In the genomic region with DNA sequence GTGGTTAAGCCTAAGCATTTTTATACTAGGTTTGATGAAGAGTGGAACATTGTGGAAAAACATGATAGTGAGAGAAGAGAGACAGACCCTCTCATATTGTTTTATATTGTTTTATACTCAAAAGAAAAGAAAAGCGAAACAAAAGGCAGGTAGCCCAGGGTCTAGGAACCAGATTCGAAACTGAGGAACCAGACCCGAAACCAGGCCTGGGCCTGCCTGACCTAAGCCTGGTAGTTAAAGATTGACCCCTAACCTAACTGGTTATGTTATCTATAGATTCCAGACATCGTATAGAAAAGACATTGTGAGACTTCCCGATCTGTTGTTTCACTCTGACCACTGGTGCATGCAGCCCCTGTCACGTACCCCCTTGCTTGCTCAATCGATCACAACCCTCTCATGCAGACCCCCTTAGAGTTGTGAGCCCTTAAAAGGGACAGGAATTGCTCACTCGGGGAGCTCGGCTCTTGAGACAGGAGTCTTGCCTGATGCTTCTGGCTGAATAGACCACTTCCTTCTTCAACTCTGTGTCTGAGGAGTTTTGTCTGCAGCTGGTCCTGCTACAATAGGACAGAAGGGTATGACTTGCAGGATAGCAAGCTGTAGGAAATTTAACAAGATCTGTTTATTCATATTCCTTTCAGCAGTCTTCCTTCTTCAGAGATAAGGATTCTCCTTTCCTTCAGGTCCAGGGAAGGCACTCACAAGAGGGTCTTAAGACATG, we compare ENCODE assay signal across 1 cellular context.
TF ChIP-seq lines count a peak whose summit lies in the region.

No MANE protein-coding gene starts in this region.

TF ChIP-seq in GM23338, 12 proteins besides CTCF, POLR2A, EP300 and RAD21 (continued from another document):
- TF ChIP-seq, protein P1, sequence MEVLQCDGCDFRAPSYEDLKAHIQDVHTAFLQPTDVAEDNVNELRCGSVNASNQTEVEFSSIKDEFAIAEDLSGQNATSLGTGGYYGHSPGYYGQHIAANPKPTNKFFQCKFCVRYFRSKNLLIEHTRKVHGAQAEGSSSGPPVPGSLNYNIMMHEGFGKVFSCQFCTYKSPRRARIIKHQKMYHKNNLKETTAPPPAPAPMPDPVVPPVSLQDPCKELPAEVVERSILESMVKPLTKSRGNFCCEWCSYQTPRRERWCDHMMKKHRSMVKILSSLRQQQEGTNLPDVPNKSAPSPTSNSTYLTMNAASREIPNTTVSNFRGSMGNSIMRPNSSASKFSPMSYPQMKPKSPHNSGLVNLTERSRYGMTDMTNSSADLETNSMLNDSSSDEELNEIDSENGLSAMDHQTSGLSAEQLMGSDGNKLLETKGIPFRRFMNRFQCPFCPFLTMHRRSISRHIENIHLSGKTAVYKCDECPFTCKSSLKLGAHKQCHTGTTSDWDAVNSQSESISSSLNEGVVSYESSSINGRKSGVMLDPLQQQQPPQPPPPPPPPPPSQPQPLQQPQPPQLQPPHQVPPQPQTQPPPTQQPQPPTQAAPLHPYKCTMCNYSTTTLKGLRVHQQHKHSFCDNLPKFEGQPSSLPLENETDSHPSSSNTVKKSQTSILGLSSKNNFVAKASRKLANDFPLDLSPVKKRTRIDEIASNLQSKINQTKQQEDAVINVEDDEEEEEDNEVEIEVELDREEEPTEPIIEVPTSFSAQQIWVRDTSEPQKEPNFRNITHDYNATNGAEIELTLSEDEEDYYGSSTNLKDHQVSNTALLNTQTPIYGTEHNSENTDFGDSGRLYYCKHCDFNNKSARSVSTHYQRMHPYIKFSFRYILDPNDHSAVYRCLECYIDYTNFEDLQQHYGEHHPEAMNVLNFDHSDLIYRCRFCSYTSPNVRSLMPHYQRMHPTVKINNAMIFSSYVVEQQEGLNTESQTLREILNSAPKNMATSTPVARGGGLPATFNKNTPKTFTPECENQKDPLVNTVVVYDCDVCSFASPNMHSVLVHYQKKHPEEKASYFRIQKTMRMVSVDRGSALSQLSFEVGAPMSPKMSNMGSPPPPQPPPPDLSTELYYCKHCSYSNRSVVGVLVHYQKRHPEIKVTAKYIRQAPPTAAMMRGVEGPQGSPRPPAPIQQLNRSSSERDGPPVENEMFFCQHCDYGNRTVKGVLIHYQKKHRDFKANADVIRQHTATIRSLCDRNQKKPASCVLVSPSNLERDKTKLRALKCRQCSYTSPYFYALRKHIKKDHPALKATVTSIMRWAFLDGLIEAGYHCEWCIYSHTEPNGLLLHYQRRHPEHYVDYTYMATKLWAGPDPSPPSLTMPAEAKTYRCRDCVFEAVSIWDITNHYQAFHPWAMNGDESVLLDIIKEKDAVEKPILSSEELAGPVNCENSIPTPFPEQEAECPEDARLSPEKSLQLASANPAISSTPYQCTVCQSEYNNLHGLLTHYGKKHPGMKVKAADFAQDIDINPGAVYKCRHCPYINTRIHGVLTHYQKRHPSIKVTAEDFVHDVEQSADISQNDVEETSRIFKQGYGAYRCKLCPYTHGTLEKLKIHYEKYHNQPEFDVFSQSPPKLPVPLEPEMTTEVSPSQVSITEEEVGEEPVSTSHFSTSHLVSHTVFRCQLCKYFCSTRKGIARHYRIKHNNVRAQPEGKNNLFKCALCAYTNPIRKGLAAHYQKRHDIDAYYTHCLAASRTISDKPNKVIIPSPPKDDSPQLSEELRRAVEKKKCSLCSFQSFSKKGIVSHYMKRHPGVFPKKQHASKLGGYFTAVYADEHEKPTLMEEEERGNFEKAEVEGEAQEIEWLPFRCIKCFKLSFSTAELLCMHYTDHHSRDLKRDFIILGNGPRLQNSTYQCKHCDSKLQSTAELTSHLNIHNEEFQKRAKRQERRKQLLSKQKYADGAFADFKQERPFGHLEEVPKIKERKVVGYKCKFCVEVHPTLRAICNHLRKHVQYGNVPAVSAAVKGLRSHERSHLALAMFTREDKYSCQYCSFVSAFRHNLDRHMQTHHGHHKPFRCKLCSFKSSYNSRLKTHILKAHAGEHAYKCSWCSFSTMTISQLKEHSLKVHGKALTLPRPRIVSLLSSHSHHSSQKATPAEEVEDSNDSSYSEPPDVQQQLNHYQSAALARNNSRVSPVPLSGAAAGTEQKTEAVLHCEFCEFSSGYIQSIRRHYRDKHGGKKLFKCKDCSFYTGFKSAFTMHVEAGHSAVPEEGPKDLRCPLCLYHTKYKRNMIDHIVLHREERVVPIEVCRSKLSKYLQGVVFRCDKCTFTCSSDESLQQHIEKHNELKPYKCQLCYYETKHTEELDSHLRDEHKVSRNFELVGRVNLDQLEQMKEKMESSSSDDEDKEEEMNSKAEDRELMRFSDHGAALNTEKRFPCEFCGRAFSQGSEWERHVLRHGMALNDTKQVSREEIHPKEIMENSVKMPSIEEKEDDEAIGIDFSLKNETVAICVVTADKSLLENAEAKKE (CRISPR knock-in tag; IDR thresholded peaks at IDR 0.05) = no peak
- no peak for TF ChIP-seq STAT1 (IDR thresholded peaks at IDR 0.05; ENCODE audit: unreplicated experiment)
- no peak for TF ChIP-seq EZH2 (IDR thresholded peaks at IDR 0.05; ENCODE audit: low read depth, unreplicated experiment)
- TF ChIP-seq ZNF331 (CRISPR knock-in tag; IDR thresholded peaks at IDR 0.05; ENCODE audit: low read depth) = no peak
